ENCODE assay signal across 8 cellular contexts in genomic region chr15:42680142-42680482, GRCh38. TPM values are rescaled to one million over a fixed set of nuclear protein-coding genes. Genes with fewer than 3 reads are reported as not detected.
A peak's percentile ranks its signal among the peaks of the same experiment; 100 is the strongest.
DNase-seq lines count a peak whose midpoint lies in the region; ATAC-seq, FAIRE-seq and TF ChIP-seq lines count a peak whose summit lies in the region.
"Not testable (repeated sequence)": the region's sequence is repeated elsewhere in the genome, so short reads cannot be mapped to it uniquely, and the experiment has no call there.

No MANE protein-coding gene starts in this region.

- intact Hi-C loops in HCT116 (cut with micrococcal nuclease); PC-3 (cut with micrococcal nuclease): not testable (repeated sequence)

- H2AFZ ChIP-seq in HCT116 (ENCODE audit: low read depth, low read length, poor library complexity, severe bottlenecking); PC-3 (ENCODE audit: low read length): not testable (repeated sequence)

- not testable (repeated sequence) for H3K36me3 Mint-ChIP-seq in activated T-cell treated with anti-CD3 and anti-CD28 coated beads, Interleukin-2, amount 50 U/mL, for 72 hours (ENCODE audit: insufficient read depth in 2 of 2)
- H3K36me3 Mint-ChIP-seq in stimulated activated memory B cell treated with anti-CD40 and anti-IgM and Interleukin-4, amounts not matched to agents 10 μg/mL and 1 μg/mL and 100 μg/mL, for 72 hours, result peaks cover 59% of the 10 kb centered on the region

- RAD21 ChIA-PET in HCT116 (lab: Charles Lee; ENCODE audit: low non-redundant PET in 1 of 2, low total read pairs in 2 of 2, uncharacterized antibody in 2 of 2, unreplicated experiment in 2 of 2), result not testable (repeated sequence)

- not testable (repeated sequence) for BruUV-seq in HCT116 (replicated peaks; lab: Mats Ljungman, UMichigan); PC-3 (replicated peaks; lab: Mats Ljungman, UMichigan)

- H3K4me1 ChIP-seq in HCT116 (ENCODE audit: control insufficient read depth in 1 of 2, insufficient read depth in 2 of 2, low read length in 2 of 2), result peaks cover 0 to 10% of the 10 kb centered on the region in 2 experiments; a peak in 2 of 4 replicates
- H3K4me1 ChIP-seq in PC-3 (ENCODE audit: insufficient read depth, low read length), result peaks cover 11% of the 10 kb centered on the region; the same call in 1 of the 2 replicates

- H3K27ac Mint-ChIP-seq in activated T-cell treated with anti-CD3 and anti-CD28 coated beads, Interleukin-2, amount 50 U/mL, for 72 hours, result peak overlapping the region; percentile 20
- peak overlapping the region; percentile 59 for H3K27ac Mint-ChIP-seq in stimulated activated memory B cell treated with anti-CD40 and anti-IgM and Interleukin-4, amounts not matched to agents 10 μg/mL and 1 μg/mL and 100 μg/mL, for 72 hours

- not testable (repeated sequence) for H3F3A ChIP-seq in PC-3 (ENCODE audit: low read length, unreplicated experiment)

- FAIRE-seq in bronchial epithelial cell (lab: Jason Lieb, UNC), result not testable (repeated sequence)

- ATAC-seq in HCT116, result peak; percentile 81
- ATAC-seq in PC-3, result peak; percentile 86
- peak; percentile 99 to 100 for ATAC-seq in activated T-cell treated with anti-CD3 and anti-CD28 coated beads, Interleukin-2, amount 50 U/mL, for 72 hours (replicated peaks in 1 of 2)
- peak; percentile 81 for ATAC-seq in stimulated activated memory B cell treated with anti-CD40 and anti-IgM and Interleukin-4, amounts not matched to agents 10 μg/mL and 1 μg/mL and 100 μg/mL, for 72 hours

- peak overlapping the region in 1 of 2 donors; percentile 10 for H3K4me3 Mint-ChIP-seq in activated T-cell treated with anti-CD3 and anti-CD28 coated beads, Interleukin-2, amount 50 U/mL, for 72 hours
- not testable (repeated sequence) for H3K4me3 Mint-ChIP-seq in stimulated activated memory B cell treated with anti-CD40 and anti-IgM and Interleukin-4, amounts not matched to agents 10 μg/mL and 1 μg/mL and 100 μg/mL, for 72 hours

- H3K27me3 ChIP-seq in HCT116 (ENCODE audit: insufficient read depth, low read length); PC-3 (ENCODE audit: low read length); bronchial epithelial cell (ENCODE audit: control insufficient read depth, insufficient read depth, low read length): not testable (repeated sequence)

- H3K27ac ChIP-seq in HCT116 (ENCODE audit: low read depth, low read length), result not testable (repeated sequence)
- H3K27ac ChIP-seq in PC-3 (ENCODE audit: low read length), result 0 out of 2 replicates have a peak overlapping the region, but pooled peaks have one; percentile 19

- POLR2A ChIA-PET in HCT116 (lab: Charles Lee); PC-3 (lab: Charles Lee; ENCODE audit: unreplicated experiment): not testable (repeated sequence)

- peaks cover 22% of the 10 kb centered on the region for H3K4me1 Mint-ChIP-seq in activated T-cell treated with anti-CD3 and anti-CD28 coated beads, Interleukin-2, amount 50 U/mL, for 72 hours (ENCODE audit: low read depth)
- H3K4me1 Mint-ChIP-seq in stimulated activated memory B cell treated with anti-CD40 and anti-IgM and Interleukin-4, amounts not matched to agents 10 μg/mL and 1 μg/mL and 100 μg/mL, for 72 hours, result not testable (repeated sequence)

- not testable (repeated sequence) for TF ChIP-seq CTCF in GM10266 (IDR thresholded peaks at IDR 0.05; ENCODE audit: control insufficient read depth, insufficient read depth, low read depth, missing control alignments); HCT116 (IDR thresholded peaks at IDR 0.05 in 2 of 3, conservative IDR thresholded peaks at IDR 0.05 in 1 of 3; ENCODE audit: borderline replicate concordance in 1 of 3, insufficient read depth in 1 of 3, low read depth in 2 of 3, low read length in 2 of 3); PC-3 (conservative IDR thresholded peaks at IDR 0.05; ENCODE audit: low read depth, low read length); bronchial epithelial cell (IDR thresholded peaks at IDR 0.05; ENCODE audit: insufficient read depth, low read length, severe bottlenecking)

- peak overlapping the region; percentile 11; the same call in 1 of the 2 replicates for H3K4me2 ChIP-seq in HCT116 (ENCODE audit: low read length)
- not testable (repeated sequence) for H3K4me2 ChIP-seq in PC-3 (ENCODE audit: low read length)

- not testable (repeated sequence) for H3K4me3 ChIP-seq in HCT116 (replicated peaks in 1 of 2; ENCODE audit: low read depth in 1 of 2, low read length in 2 of 2); PC-3 (ENCODE audit: low read length); bronchial epithelial cell (ENCODE audit: low read depth, low read length)

- H3K9ac ChIP-seq in HCT116 (ENCODE audit: low read length); PC-3 (ENCODE audit: low read length): not testable (repeated sequence)

- H3K9me2 ChIP-seq in HCT116 (ENCODE audit: insufficient read depth); PC-3 (replicated peaks; ENCODE audit: low read length): not testable (repeated sequence)

- DNase-seq in GM10266 (ENCODE audit: extremely low spot score) (peak; percentile 41), HCT116 (ENCODE audit: low read depth, low spot score) (peak; percentile 16), PC-3 (peak; percentile 80), bronchial epithelial cell (ENCODE audit: low read depth) (peak; percentile 91)
- DNase-seq in activated CD4-positive, alpha-beta T cell treated with anti-CD3 and anti-CD28 coated beads for 48 hours, result peak; percentile 81
- peak; percentile 70 to 80 for DNase-seq in activated T-cell treated with anti-CD3 and anti-CD28 coated beads, Interleukin-2, amount 50 U/mL, for 72 hours
- peak; percentile 70 for DNase-seq in stimulated activated CD4-positive, alpha-beta T cell treated with anti-CD3 and anti-CD28 coated beads, Interleukin-15, amount 100 ng/mL, for 24 hours

- TF ChIP-seq POLR2A in HCT116 (IDR thresholded peaks at IDR 0.05; ENCODE audit: borderline replicate concordance, extremely low read depth, insufficient read depth, insufficient read length), result not testable (repeated sequence)

- H3K79me2 ChIP-seq in HCT116 (ENCODE audit: insufficient read depth, low read length); PC-3 (ENCODE audit: low read length): not testable (repeated sequence)

- H3K9me3 Mint-ChIP-seq in activated T-cell treated with anti-CD3 and anti-CD28 coated beads, Interleukin-2, amount 50 U/mL, for 72 hours; stimulated activated memory B cell treated with anti-CD40 and anti-IgM and Interleukin-4, amounts not matched to agents 10 μg/mL and 1 μg/mL and 100 μg/mL, for 72 hours: not testable (repeated sequence)

- not testable (repeated sequence) for H4K20me1 ChIP-seq in HCT116 (ENCODE audit: insufficient read depth); PC-3 (ENCODE audit: low read length)

- not testable (repeated sequence) for H3K27me3 Mint-ChIP-seq in activated T-cell treated with anti-CD3 and anti-CD28 coated beads, Interleukin-2, amount 50 U/mL, for 72 hours (ENCODE audit: low read depth); stimulated activated memory B cell treated with anti-CD40 and anti-IgM and Interleukin-4, amounts not matched to agents 10 μg/mL and 1 μg/mL and 100 μg/mL, for 72 hours

- not testable (repeated sequence) for H3K36me3 ChIP-seq in HCT116 (ENCODE audit: control insufficient read depth in 1 of 2, insufficient read depth in 2 of 2, low read length in 2 of 2); PC-3 (ENCODE audit: low read depth, low read length); bronchial epithelial cell (ENCODE audit: control insufficient read depth, insufficient read depth, low read length)

- TF ChIP-seq RAD21 in HCT116 (IDR thresholded peaks at IDR 0.05; ENCODE audit: low read depth), result not testable (repeated sequence)

- CTCF ChIA-PET in HCT116 (lab: Charles Lee); PC-3 (lab: Charles Lee): not testable (repeated sequence)

- H3K9me3 ChIP-seq in HCT116 (ENCODE audit: control insufficient read depth in 1 of 2, insufficient read depth in 1 of 2, low read depth in 1 of 2, low read length in 2 of 2); PC-3 (ENCODE audit: low read length): not testable (repeated sequence)

RNA-seq across cellular contexts. Expression of gene CDAN1, which starts 56.8 kb away (rescaled TPM):
- total RNA-seq in HCT116 (2021; ENCODE audit: unreplicated experiment), result 22.4 TPM
- polyA plus RNA-seq in HCT116 (2012), result 7.0 and 8.0 TPM in 2 replicates
- total RNA-seq in PC-3 (2014; rRNA removed), result 32.5 and 38.6 TPM in 2 replicates
- 10 to 100 TPM; 18.2 to 26.0 TPM for total RNA-seq in activated T-cell treated with anti-CD3 and anti-CD28 coated beads, Interleukin-2, amount 50 U/mL, for 72 hours
- 8.7 and 9.0 TPM in 2 replicates for total RNA-seq in bronchial epithelial cell

Comparison
In these comparisons a context has a peak if more than half of its experiments do, and no peak if none do; other contexts are left out.
1. DNase-seq: peak in every context shown above with its lines; median percentile 91 in bronchial epithelial cell; 81 in activated CD4-positive, alpha-beta T cell treated with anti-CD3 and anti-CD28 coated beads for 48 hours; 80 in PC-3; 75 in activated T-cell treated with anti-CD3 and anti-CD28 coated beads, Interleukin-2, amount 50 U/mL, for 72 hours; 70 in stimulated activated CD4-positive, alpha-beta T cell treated with anti-CD3 and anti-CD28 coated beads, Interleukin-15, amount 100 ng/mL, for 24 hours; 41 in GM10266; 16 in HCT116.